ENCODE assay signal across 1 cellular context in genomic region chr11:68999093-68999747, GRCh38.
TF ChIP-seq lines count a peak whose summit lies in the region.

No MANE protein-coding gene starts in this region.

TF ChIP-seq in SK-N-SH treated with all-trans-retinoic acid at 6 μM for 48 hours, 23 proteins besides CTCF, POLR2A, EP300 and RAD21 (continued from another document):
- TF ChIP-seq, protein P1, sequence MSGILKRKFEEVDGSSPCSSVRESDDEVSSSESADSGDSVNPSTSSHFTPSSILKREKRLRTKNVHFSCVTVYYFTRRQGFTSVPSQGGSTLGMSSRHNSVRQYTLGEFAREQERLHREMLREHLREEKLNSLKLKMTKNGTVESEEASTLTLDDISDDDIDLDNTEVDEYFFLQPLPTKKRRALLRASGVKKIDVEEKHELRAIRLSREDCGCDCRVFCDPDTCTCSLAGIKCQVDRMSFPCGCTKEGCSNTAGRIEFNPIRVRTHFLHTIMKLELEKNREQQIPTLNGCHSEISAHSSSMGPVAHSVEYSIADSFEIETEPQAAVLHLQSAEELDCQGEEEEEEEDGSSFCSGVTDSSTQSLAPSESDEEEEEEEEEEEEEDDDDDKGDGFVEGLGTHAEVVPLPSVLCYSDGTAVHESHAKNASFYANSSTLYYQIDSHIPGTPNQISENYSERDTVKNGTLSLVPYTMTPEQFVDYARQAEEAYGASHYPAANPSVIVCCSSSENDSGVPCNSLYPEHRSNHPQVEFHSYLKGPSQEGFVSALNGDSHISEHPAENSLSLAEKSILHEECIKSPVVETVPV (CRISPR knock-in tag; IDR thresholded peaks at IDR 0.05) = no peak
- TF ChIP-seq ZC3H10 (CRISPR knock-in tag; IDR thresholded peaks at IDR 0.05) = no peak
- no peak for TF ChIP-seq TOX (CRISPR knock-in tag; IDR thresholded peaks at IDR 0.05; ENCODE audit: borderline replicate concordance)
- no peak for TF ChIP-seq ZNF8 (CRISPR knock-in tag; IDR thresholded peaks at IDR 0.05)
- no peak for TF ChIP-seq ZNF565 (CRISPR knock-in tag; conservative IDR thresholded peaks at IDR 0.05; ENCODE audit: low read depth)
- TF ChIP-seq GLIS3 (CRISPR knock-in tag; IDR thresholded peaks at IDR 0.05) = no peak
